13 cellular contexts compared by ENCODE assay signal in genomic region chr1:110148961-110149360, GRCh38. TPM values are rescaled to one million over a fixed set of nuclear protein-coding genes. Genes with fewer than 3 reads are reported as not detected.
DNase-seq lines count a peak whose midpoint lies in the region; ATAC-seq, FAIRE-seq and TF ChIP-seq lines count a peak whose summit lies in the region.
"Had no signal": no experiment of that assay in that cellular context is flagged by ENCODE, and none has a peak within 500 bp of the region (broad histone marks: within the 10 kb centered on the region; RNA-seq: fewer than 3 reads in every experiment).

No MANE protein-coding gene starts in this region.

- peak overlapping the region; percentile 42 for H3K4me3 Mint-ChIP-seq in type B pancreatic cell
- H3K4me3 Mint-ChIP-seq: T-cell had no signal

- H2AFZ ChIP-seq in HepG2 (ENCODE audit: low read length), result no peak overlapping the region

- H3K27me3 ChIP-seq in HepG2 (ENCODE audit: control insufficient read depth in 1 of 2, insufficient read depth in 2 of 2, low read length in 2 of 2) (peaks cover 1 to 5% of the 10 kb centered on the region in 2 experiments; a peak in 2 of 5 replicates), right lobe of liver (no peaks in the 10 kb centered on the region)

- CTCF ChIA-PET in HepG2 (lab: Yijun Ruan, JAX; ENCODE audit: low intra/inter-chr PET ratio, low total read pairs), result no interaction called here

- H3K79me2 ChIP-seq in HepG2 (ENCODE audit: insufficient read depth, low read length), result no peaks in the 10 kb centered on the region

- BruUV-seq in HepG2 (replicated peaks; lab: Mats Ljungman, UMichigan), result no TSS peak

- H3K4me1 ChIP-seq in HepG2 (ENCODE audit: insufficient read depth, low read length) (no peaks in the 10 kb centered on the region), right lobe of liver (no peaks in the 10 kb centered on the region)

- TF ChIP-seq EP300 in HepG2 (IDR thresholded peaks at IDR 0.05; ENCODE audit: low read depth in 2 of 2, low read length in 2 of 2) (no peak), HepG2 (CRISPR knock-in tag; IDR thresholded peaks at IDR 0.05; ENCODE audit: borderline replicate concordance) (no peak)

- ATAC-seq in HepG2 (peak; percentile 40; the same call in 1 of the 3 replicates), right lobe of liver (no peak), HG03045 (IDR thresholded peaks at IDR 0.05; ENCODE audit: unreplicated experiment) (no peak)
- ATAC-seq: left colon, T-cell had no signal

- DNase-seq in HepG2 (ENCODE audit: low spot score) (no peak), right lobe of liver (no peak), NCI-H1694 (lab: John Stamatoyannopoulos, UW) (peak; percentile 32), cardiac fibroblast (ENCODE audit: low read depth in 2 of 2) (peak in 1 of 2 donors; percentile 13), type B pancreatic cell (ENCODE audit: extremely low spot score, unreplicated experiment) (no peak), germinal center (ENCODE audit: low spot score) (no peak), NCI-H1092 treated with DMSO at 0.1 percent for 48 hours (lab: John Stamatoyannopoulos, UW) (no peak)
- DNase-seq: left colon, T-cell had no signal

- no peaks in the 10 kb centered on the region for H3K9me3 ChIP-seq in HepG2 (ENCODE audit: low read length)
- H3K9me3 ChIP-seq in right lobe of liver, result no peaks in the 10 kb centered on the region

- TF ChIP-seq POLR2A in HepG2 (IDR thresholded peaks at IDR 0.05; ENCODE audit: insufficient read depth in 1 of 2, low read depth in 2 of 2, low read length in 2 of 2) (no peak), right lobe of liver (IDR thresholded peaks at IDR 0.05) (no peak)

- no peak for TF ChIP-seq CTCF in HepG2 (CRISPR knock-in tag; IDR thresholded peaks at IDR 0.05)
- peak in 2 of 4 donors; percentile 24 to 25 for TF ChIP-seq CTCF in right lobe of liver (IDR thresholded peaks at IDR 0.05)
- TF ChIP-seq CTCF in cardiac fibroblast (IDR thresholded peaks at IDR 0.05; ENCODE audit: low read depth, low read length), result peak; percentile 29
- peak; percentile 43 for TF ChIP-seq CTCF in type B pancreatic cell (conservative IDR thresholded peaks at IDR 0.05)

- H3K4me2 ChIP-seq in HepG2 (ENCODE audit: low read depth, low read length), result no peak overlapping the region

- H3K36me3 Mint-ChIP-seq in type B pancreatic cell, result no peaks in the 10 kb centered on the region
- H3K36me3 Mint-ChIP-seq: T-cell had no signal

- no peak overlapping the region for H3K4me3 ChIP-seq in HepG2 (replicated peaks in 1 of 3; ENCODE audit: insufficient read depth in 1 of 3, low read depth in 2 of 3, low read length in 3 of 3)
- no peak overlapping the region for H3K4me3 ChIP-seq in right lobe of liver
- no peak overlapping the region for H3K4me3 ChIP-seq in cardiac fibroblast (replicated peaks in 1 of 2; ENCODE audit: low read depth in 2 of 2, low read length in 2 of 2)

- no peaks in the 10 kb centered on the region for H3K36me3 ChIP-seq in HepG2 (replicated peaks in 1 of 2; ENCODE audit: control insufficient read depth in 1 of 2, insufficient read depth in 2 of 2, low read length in 2 of 2)
- H3K36me3 ChIP-seq in right lobe of liver, result no peaks in the 10 kb centered on the region

- H3K27me3 Mint-ChIP-seq in type B pancreatic cell, result peaks cover 30% of the 10 kb centered on the region

- no peaks in the 10 kb centered on the region for H4K20me1 ChIP-seq in HepG2 (ENCODE audit: insufficient read depth, low read length)

- no peak for TF ChIP-seq RAD21 in HepG2 (CRISPR knock-in tag; IDR thresholded peaks at IDR 0.05)

- POLR2A ChIA-PET in HepG2 (lab: Yijun Ruan, JAX), result no interaction called here

- 36% methylated on average over 4 of the region's 4 CpGs for WGBS in HepG2 (ENCODE audit: low lambda C conversion rate)
- 39% methylated on average over 4 of the region's 4 CpGs for WGBS in right lobe of liver (ENCODE audit: insufficient coverage, low coverage, low lambda C conversion rate, missing lambda C conversion rate)

- H3K27ac Mint-ChIP-seq in type B pancreatic cell, result no peak overlapping the region

- FAIRE-seq in HepG2 (lab: Jason Lieb, UNC), result no peak
- FAIRE-seq: GM19239 had no signal

- in situ Hi-C loops in HepG2 (cut with HindIII; ENCODE audit: extremely low pct_ligation_motif_present, low pct_unique_long_range_greater_than_20kb), result no loop called here

- H3K9me3 Mint-ChIP-seq in type B pancreatic cell, result no peaks in the 10 kb centered on the region
- H3K9me3 Mint-ChIP-seq: T-cell had no signal

- H3K9ac ChIP-seq in HepG2 (ENCODE audit: insufficient read depth, low read depth, low read length), result no peak overlapping the region

- H3K27ac ChIP-seq in HepG2 (ENCODE audit: extremely low read length, insufficient read depth, low read length) (no peak overlapping the region), right lobe of liver (no peak overlapping the region)

- intact Hi-C loops in HepG2 (cut with micrococcal nuclease; ENCODE audit: unreplicated experiment), result no loop called here
- intact Hi-C loops in right lobe of liver (cut with DNase I), result no loop called here

- peaks cover 3% of the 10 kb centered on the region for H3K4me1 Mint-ChIP-seq in type B pancreatic cell (ENCODE audit: unreplicated experiment)

TF ChIP-seq in HepG2, 621 proteins besides CTCF, POLR2A, EP300 and RAD21 (continues in another document):
- TF ChIP-seq ZSCAN25 (CRISPR knock-in tag; IDR thresholded peaks at IDR 0.05), result no peak

RNA-seq across cellular contexts. Expression of gene SLC6A17, which starts 1.3 kb away (rescaled TPM):
- total RNA-seq in HepG2 (2016; rRNA removed; fragmentation: Illumina TruSeq; extraction: Trizol), result not detected in 2 replicates
- total RNA-seq in HepG2 (2016; cell fraction: cytosol; rRNA removed; fragmentation: Illumina TruSeq; extraction: Trizol; ENCODE audit: low read depth), result not detected in 2 replicates
- total RNA-seq in HepG2 (2016; cell fraction: insoluble cytoplasmic fraction; rRNA removed; fragmentation: Illumina TruSeq; extraction: Trizol), result not detected in 2 replicates
- total RNA-seq in HepG2 (2016; cell fraction: membrane; rRNA removed; fragmentation: Illumina TruSeq; extraction: Trizol), result not detected in 2 replicates
- not detected in 2 replicates for total RNA-seq in HepG2 (2016; cell fraction: nucleus; rRNA removed; fragmentation: Illumina TruSeq; extraction: Trizol)
- not detected in 2 replicates for polyA plus RNA-seq in HepG2 (2011; rRNA removed)
- polyA plus RNA-seq in HepG2 (2011; cell fraction: cytosol; rRNA removed), result not detected in 2 replicates
- not detected in 2 replicates for polyA plus RNA-seq in HepG2 (2011; cell fraction: nucleus; rRNA removed)
- not detected in 2 replicates for polyA plus RNA-seq in HepG2 (2012)
- polyA plus RNA-seq in HepG2 (2016; cell fraction: cytosol; fragmentation: Illumina TruSeq; extraction: Trizol; ENCODE audit: low read depth), result not detected in 2 replicates
- not detected in 2 replicates for polyA plus RNA-seq in HepG2 (2016; cell fraction: insoluble cytoplasmic fraction; fragmentation: Illumina TruSeq; extraction: Trizol; ENCODE audit: low read depth)
- polyA plus RNA-seq in HepG2 (2016; cell fraction: membrane; fragmentation: Illumina TruSeq; extraction: Trizol; ENCODE audit: low read depth), result not detected in 2 replicates
- polyA plus RNA-seq in HepG2 (2016; cell fraction: nucleus; fragmentation: Illumina TruSeq; extraction: Trizol; ENCODE audit: insufficient read depth, low read depth), result not detected in 2 replicates
- polyA minus RNA-seq in HepG2 (2011; rRNA and poly(A)+ RNA removed; ENCODE audit: low replicate concordance), result 0.02 TPM in 1 of 2 replicates, not detected in the other
- polyA minus RNA-seq in HepG2 (2011; cell fraction: cytosol; rRNA and poly(A)+ RNA removed), result not detected in 2 replicates
- not detected in 2 replicates for polyA minus RNA-seq in HepG2 (2011; cell fraction: nucleus; rRNA and poly(A)+ RNA removed)
- not detected for total RNA-seq in right lobe of liver
- 0.50 and 0.58 TPM in 2 replicates for total RNA-seq in type B pancreatic cell (ENCODE audit: low replicate concordance)
- total RNA-seq: T-cell had no signal

RNA-seq across cellular contexts. Expression of gene UBL4B, which starts 36.7 kb away (rescaled TPM):
- total RNA-seq in HepG2 (2016; rRNA removed; fragmentation: Illumina TruSeq; extraction: Trizol) (not detected in 2 replicates), right lobe of liver (not detected), type B pancreatic cell (ENCODE audit: low replicate concordance) (1.0 TPM in 1 of 2 replicates, not detected in the other)
- total RNA-seq in HepG2 (2016; cell fraction: cytosol; rRNA removed; fragmentation: Illumina TruSeq; extraction: Trizol; ENCODE audit: low read depth), result not detected in 2 replicates
- total RNA-seq in HepG2 (2016; cell fraction: insoluble cytoplasmic fraction; rRNA removed; fragmentation: Illumina TruSeq; extraction: Trizol), result not detected in 2 replicates
- not detected in 2 replicates for total RNA-seq in HepG2 (2016; cell fraction: membrane; rRNA removed; fragmentation: Illumina TruSeq; extraction: Trizol)
- not detected in 2 replicates for total RNA-seq in HepG2 (2016; cell fraction: nucleus; rRNA removed; fragmentation: Illumina TruSeq; extraction: Trizol)
- polyA plus RNA-seq in HepG2 (2011; rRNA removed), result not detected in 2 replicates
- not detected in 2 replicates for polyA plus RNA-seq in HepG2 (2011; cell fraction: cytosol; rRNA removed)
- polyA plus RNA-seq in HepG2 (2011; cell fraction: nucleus; rRNA removed), result not detected in 2 replicates
- polyA plus RNA-seq in HepG2 (2012), result not detected in 2 replicates
- not detected in 2 replicates for polyA plus RNA-seq in HepG2 (2016; cell fraction: cytosol; fragmentation: Illumina TruSeq; extraction: Trizol; ENCODE audit: low read depth)
- polyA plus RNA-seq in HepG2 (2016; cell fraction: insoluble cytoplasmic fraction; fragmentation: Illumina TruSeq; extraction: Trizol; ENCODE audit: low read depth), result not detected in 2 replicates
- polyA plus RNA-seq in HepG2 (2016; cell fraction: membrane; fragmentation: Illumina TruSeq; extraction: Trizol; ENCODE audit: low read depth), result not detected in 2 replicates
- polyA plus RNA-seq in HepG2 (2016; cell fraction: nucleus; fragmentation: Illumina TruSeq; extraction: Trizol; ENCODE audit: insufficient read depth, low read depth), result not detected in 2 replicates
- polyA minus RNA-seq in HepG2 (2011; rRNA and poly(A)+ RNA removed; ENCODE audit: low replicate concordance), result not detected in 2 replicates
- not detected in 2 replicates for polyA minus RNA-seq in HepG2 (2011; cell fraction: cytosol; rRNA and poly(A)+ RNA removed)
- polyA minus RNA-seq in HepG2 (2011; cell fraction: nucleus; rRNA and poly(A)+ RNA removed), result not detected in 2 replicates
- total RNA-seq: left colon, M059J, renal cortical epithelial cell, T-cell had no signal
